In the genomic region with DNA sequence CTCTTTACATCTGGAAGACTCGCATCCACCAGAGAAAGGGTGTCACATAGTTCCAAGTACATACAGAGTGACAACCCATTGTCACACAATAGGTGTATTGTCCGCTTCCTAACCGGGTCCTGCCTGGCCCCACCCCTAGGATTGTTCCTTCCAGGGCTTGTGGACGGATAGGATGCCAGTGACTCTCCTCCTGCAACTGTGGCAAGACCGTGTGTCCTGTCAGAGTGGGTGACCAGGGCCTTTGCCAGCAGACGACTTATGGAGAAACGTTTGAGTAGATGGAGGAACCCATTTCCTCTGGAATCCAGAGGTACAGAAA, we compare ENCODE assay signal across 14 cellular contexts.
"Had no signal": no experiment of that assay in that cellular context is flagged by ENCODE, and none has a peak within 500 bp of the region (broad histone marks: within the 10 kb centered on the region; RNA-seq: fewer than 3 reads in every experiment).

No MANE protein-coding gene starts in this region.

- H3K36me3 Mint-ChIP-seq: activated naive CD8-positive, alpha-beta T cell treated with anti-CD3 and anti-CD28 coated beads for 36 hours; WTC11 had no signal

- H3K27ac ChIP-seq: heart right ventricle, left lung, thyroid gland had no signal

- H3K36me3 ChIP-seq: heart right ventricle, left lung, thyroid gland had no signal

- H3K9me3 ChIP-seq: heart right ventricle, left lung, thyroid gland had no signal

- H3K4me3 Mint-ChIP-seq: activated naive CD8-positive, alpha-beta T cell treated with anti-CD3 and anti-CD28 coated beads for 36 hours; nephron progenitor cell; stimulated activated naive CD8-positive, alpha-beta T cell treated with anti-CD3 and anti-CD28 coated beads, Interleukin-15, Interleukin-2, amounts not matched to agents 100 ng/mL and 50 ng/mL, for 24 hours; T-helper 17 cell; WTC11 had no signal

- H3K27me3 ChIP-seq: heart right ventricle, left lung, thyroid gland had no signal

- ATAC-seq: heart right ventricle, T-helper 17 cell, WTC11 had no signal

- H3K27me3 Mint-ChIP-seq: activated naive CD8-positive, alpha-beta T cell treated with anti-CD3 and anti-CD28 coated beads for 36 hours; stimulated activated naive CD8-positive, alpha-beta T cell treated with anti-CD3 and anti-CD28 coated beads, Interleukin-15, Interleukin-2, amounts not matched to agents 100 ng/mL and 50 ng/mL, for 24 hours; T-helper 17 cell had no signal

- H3K4me1 ChIP-seq: thyroid gland had no signal

- H3K27ac Mint-ChIP-seq: activated naive CD8-positive, alpha-beta T cell treated with anti-CD3 and anti-CD28 coated beads for 36 hours; nephron progenitor cell; stimulated activated naive CD8-positive, alpha-beta T cell treated with anti-CD3 and anti-CD28 coated beads, Interleukin-15, Interleukin-2, amounts not matched to agents 100 ng/mL and 50 ng/mL, for 24 hours; T-helper 17 cell; WTC11 had no signal

- DNase-seq: activated CD4-positive, alpha-beta T cell treated with anti-CD3 and anti-CD28 coated beads, Interleukin-2, amount 50 U/mL, for 1 hour; activated gamma-delta T cell; activated naive CD8-positive, alpha-beta T cell treated with anti-CD3 and anti-CD28 coated beads for 36 hours; foreskin melanocyte; heart right ventricle; islet precursor cell; left lung; mesenchymal stem cell; nephron progenitor cell; stimulated activated CD4-positive, alpha-beta T cell treated with anti-CD3 and anti-CD28 coated beads, Interleukin-12 subunit alpha, Interleukin-12 subunit beta, amount 100 ng/mL, for 4 hours; T-helper 17 cell; thyroid gland had no signal

- H3K4me3 ChIP-seq: heart right ventricle, left lung, thyroid gland had no signal

- H3K9me3 Mint-ChIP-seq: activated naive CD8-positive, alpha-beta T cell treated with anti-CD3 and anti-CD28 coated beads for 36 hours; nephron progenitor cell; stimulated activated naive CD8-positive, alpha-beta T cell treated with anti-CD3 and anti-CD28 coated beads, Interleukin-15, Interleukin-2, amounts not matched to agents 100 ng/mL and 50 ng/mL, for 24 hours; WTC11 had no signal
